ENCODE assay signal across 8 cellular contexts in genomic region chr10:30437039-30437781, GRCh38. TPM values are rescaled to one million over a fixed set of nuclear protein-coding genes. Genes with fewer than 3 reads are reported as not detected.
DNase-seq lines count a peak whose midpoint lies in the region; ATAC-seq and TF ChIP-seq lines count a peak whose summit lies in the region.

No MANE protein-coding gene starts in this region.

- peak overlapping the region; percentile 67 for H3K9ac ChIP-seq in BLaER1

- H4K20me1 ChIP-seq in BLaER1: peaks cover 39% of the 10 kb centered on the region

- peak overlapping the region; percentile 90 for H3K4me2 ChIP-seq in BLaER1

- no peaks in the 10 kb centered on the region for H3K9me3 ChIP-seq in BLaER1

- H3K36me3 Mint-ChIP-seq in activated T-cell treated with anti-CD3 and anti-CD28 coated beads, Interleukin-2, amount 50 U/mL, for 72 hours (ENCODE audit: insufficient read depth in 2 of 2): peaks cover 33 to 47% of the 10 kb centered on the region in 2 donors

- TF ChIP-seq CTCF in GM10248 (IDR thresholded peaks at IDR 0.05; ENCODE audit: control extremely low read depth, extremely low read depth, low read depth, missing control alignments): no peak

- CTCF ChIA-PET in GM10248 (lab: Yijun Ruan, JAX): interaction anchor here (1.0 to 2.2 kb wide), 14 partner anchors 10 to 154 kb away, joined by 3 to 8 read pairs (median 4); no protein-coding TSS in a partner anchor

- peaks cover 34% of the 10 kb centered on the region for H3K36me3 ChIP-seq in BLaER1

- H3K4me3 ChIP-seq in BLaER1: peak overlapping the region; percentile 94

- peak; percentile 24 for ATAC-seq in HG02870 (IDR thresholded peaks at IDR 0.05; ENCODE audit: unreplicated experiment)
- ATAC-seq in activated T-cell treated with anti-CD3 and anti-CD28 coated beads, Interleukin-2, amount 50 U/mL, for 72 hours (replicated peaks in 1 of 2): peak; percentile 57 to 58
- ATAC-seq in stimulated activated naive CD8-positive, alpha-beta T cell treated with anti-CD3 and anti-CD28 coated beads, Interleukin-15, amount 100 ng/mL, for 72 hours: no peak
- ATAC-seq in GM21737 (IDR thresholded peaks at IDR 0.05; ENCODE audit: unreplicated experiment): no peak

- peak overlapping the region; percentile 52 for H3K27ac ChIP-seq in BLaER1

- H3K9me3 Mint-ChIP-seq in activated T-cell treated with anti-CD3 and anti-CD28 coated beads, Interleukin-2, amount 50 U/mL, for 72 hours: no peaks in the 10 kb centered on the region
- H3K9me3 Mint-ChIP-seq in stimulated activated naive CD8-positive, alpha-beta T cell treated with anti-CD3 and anti-CD28 coated beads, Interleukin-15, amount 100 ng/mL, for 72 hours: no peaks in the 10 kb centered on the region

- peaks cover 46% of the 10 kb centered on the region for H3K4me1 ChIP-seq in BLaER1

- H3K27ac Mint-ChIP-seq in activated T-cell treated with anti-CD3 and anti-CD28 coated beads, Interleukin-2, amount 50 U/mL, for 72 hours: peak overlapping the region; percentile 53
- peak overlapping the region in 1 of 2 donors; percentile 75 for H3K27ac Mint-ChIP-seq in stimulated activated naive CD8-positive, alpha-beta T cell treated with anti-CD3 and anti-CD28 coated beads, Interleukin-15, amount 100 ng/mL, for 72 hours

- peak overlapping the region; percentile 81 to 92 for H3K4me3 Mint-ChIP-seq in activated T-cell treated with anti-CD3 and anti-CD28 coated beads, Interleukin-2, amount 50 U/mL, for 72 hours
- peak overlapping the region; percentile 90 to 95 for H3K4me3 Mint-ChIP-seq in stimulated activated naive CD8-positive, alpha-beta T cell treated with anti-CD3 and anti-CD28 coated beads, Interleukin-15, amount 100 ng/mL, for 72 hours

- no peaks in the 10 kb centered on the region for H3K27me3 ChIP-seq in BLaER1

- DNase-seq in activated T-cell treated with anti-CD3 and anti-CD28 coated beads, Interleukin-2, amount 50 U/mL, for 72 hours: peak; percentile 48 to 62
- DNase-seq in iris pigment epithelial cell (ENCODE audit: low read depth): peak; percentile 83
- no peak for DNase-seq in stimulated activated naive CD8-positive, alpha-beta T cell treated with anti-CD3 and anti-CD28 coated beads, Interleukin-15, amount 100 ng/mL, for 72 hours
- DNase-seq in GM10248 (ENCODE audit: extremely low spot score): no peak
- no peak for DNase-seq in HuH-7.5 (ENCODE audit: low spot score)

- H3K4me1 Mint-ChIP-seq in activated T-cell treated with anti-CD3 and anti-CD28 coated beads, Interleukin-2, amount 50 U/mL, for 72 hours (ENCODE audit: low read depth): peaks cover 70% of the 10 kb centered on the region
- H3K4me1 Mint-ChIP-seq in stimulated activated naive CD8-positive, alpha-beta T cell treated with anti-CD3 and anti-CD28 coated beads, Interleukin-15, amount 100 ng/mL, for 72 hours: peaks cover 56% of the 10 kb centered on the region

- peaks cover 6% of the 10 kb centered on the region for H3K27me3 Mint-ChIP-seq in activated T-cell treated with anti-CD3 and anti-CD28 coated beads, Interleukin-2, amount 50 U/mL, for 72 hours (ENCODE audit: low read depth)
- no peaks in the 10 kb centered on the region for H3K27me3 Mint-ChIP-seq in stimulated activated naive CD8-positive, alpha-beta T cell treated with anti-CD3 and anti-CD28 coated beads, Interleukin-15, amount 100 ng/mL, for 72 hours

- POLR2A ChIA-PET in GM10248 (lab: Yijun Ruan, JAX): interaction anchor here (0.6 to 0.7 kb wide), 4 partner anchors 9 to 145 kb away, joined by 3 to 4 read pairs (median 4); no protein-coding TSS in a partner anchor

RNA-seq across cellular contexts. Expression of gene MAP3K8, which starts 3.2 kb away (rescaled TPM):
- 10 to 100 TPM; 27.0 to 41.1 TPM for total RNA-seq in activated T-cell treated with anti-CD3 and anti-CD28 coated beads, Interleukin-2, amount 50 U/mL, for 72 hours

Comparison
In these comparisons a context has a peak if more than half of its experiments do, and no peak if none do; other contexts are left out.
1. ATAC-seq: peak in HG02870 (single experiment) and activated T-cell treated with anti-CD3 and anti-CD28 coated beads, Interleukin-2, amount 50 U/mL, for 72 hours (2 of 2); none in stimulated activated naive CD8-positive, alpha-beta T cell treated with anti-CD3 and anti-CD28 coated beads, Interleukin-15, amount 100 ng/mL, for 72 hours (single experiment) and GM21737 (single experiment).
2. DNase-seq: peak in activated T-cell treated with anti-CD3 and anti-CD28 coated beads, Interleukin-2, amount 50 U/mL, for 72 hours (2 of 2) and iris pigment epithelial cell (single experiment); none in stimulated activated naive CD8-positive, alpha-beta T cell treated with anti-CD3 and anti-CD28 coated beads, Interleukin-15, amount 100 ng/mL, for 72 hours (0 of 2), GM10248 (single experiment) and HuH-7.5 (single experiment).